21 cellular contexts compared by ENCODE assay signal in genomic region chrX:68299923-68300322, GRCh38.
DNase-seq lines count a peak whose midpoint lies in the region; ATAC-seq and TF ChIP-seq lines count a peak whose summit lies in the region.
"Had no signal": no experiment of that assay in that cellular context is flagged by ENCODE, and none has a peak within 500 bp of the region (broad histone marks: within the 10 kb centered on the region; RNA-seq: fewer than 3 reads in every experiment).

No MANE protein-coding gene starts in this region.

- no peaks in the 10 kb centered on the region for H3K9me3 ChIP-seq in gastroesophageal sphincter
- H3K9me3 ChIP-seq: SJSA1 had no signal

- DNase-seq in AG09309 (ENCODE audit: low read depth) (peak; percentile 4), NCI-H460 (ENCODE audit: extremely low read depth, low read depth) (peak; percentile 28), dedifferentiated amniotic fluid mesenchymal stem cell (ENCODE audit: extremely low spot score) (peak; percentile 45), fibroblast of the aortic adventitia (ENCODE audit: low read depth) (peak; percentile 65), GM19240 (ENCODE audit: insufficient read length, low spot score) (no peak), dorsolateral prefrontal cortex (no peak)
- DNase-seq in activated CD8-positive, alpha-beta T cell treated with anti-CD3 and anti-CD28 coated beads for 36 hours, result no peak
- DNase-seq: CD4-positive, CD25-positive, alpha-beta regulatory T cell; H9; HFFc6; NCI-H1105; NCI-H146; NCI-H2029; NCI-H2227 treated with DMSO at 0.1 percent for 48 hours; NCI-H524 treated with DMSO at 0.1 percent for 48 hours; NCI-H82 had no signal

- H3K27ac ChIP-seq in gastroesophageal sphincter, result no peak overlapping the region
- no peak overlapping the region for H3K27ac ChIP-seq in dorsolateral prefrontal cortex
- H3K27ac ChIP-seq: KMS-11, SJSA1 had no signal

- H3K27me3 ChIP-seq in gastroesophageal sphincter, result no peaks in the 10 kb centered on the region
- peaks cover 0 to 38% (median 4%) of the 10 kb centered on the region in 45 donors for H3K27me3 ChIP-seq in dorsolateral prefrontal cortex
- H3K27me3 ChIP-seq: SJSA1 had no signal

- H3K36me3 ChIP-seq in gastroesophageal sphincter, result no peaks in the 10 kb centered on the region
- H3K36me3 ChIP-seq: SJSA1 had no signal

- H3K4me3 ChIP-seq in AG09309 (ENCODE audit: control insufficient read depth, low read depth, low read length) (no peak overlapping the region), fibroblast of the aortic adventitia (ENCODE audit: low read depth, low read length) (no peak overlapping the region), gastroesophageal sphincter (no peak overlapping the region), dorsolateral prefrontal cortex (no peak overlapping the region)
- H3K4me3 ChIP-seq: GM12878, SJSA1 had no signal

- POLR2A ChIA-PET in activated CD8-positive, alpha-beta T cell treated with anti-CD3 and anti-CD28 coated beads for 36 hours (lab: Charles Lee), result no interaction called here

- CTCF ChIA-PET in activated CD8-positive, alpha-beta T cell treated with anti-CD3 and anti-CD28 coated beads for 36 hours (lab: Charles Lee), result no interaction called here

- H3K27me3 Mint-ChIP-seq in activated CD8-positive, alpha-beta T cell treated with anti-CD3 and anti-CD28 coated beads for 36 hours, result no peaks in the 10 kb centered on the region
- H3K27me3 Mint-ChIP-seq: CD4-positive, CD25-positive, alpha-beta regulatory T cell had no signal

- intact Hi-C loops in activated CD8-positive, alpha-beta T cell treated with anti-CD3 and anti-CD28 coated beads for 36 hours (cut with micrococcal nuclease), result no loop called here
- intact Hi-C loops in dorsolateral prefrontal cortex (cut with DNase I), result no loop called here

- no peak overlapping the region for H3K27ac Mint-ChIP-seq in activated CD8-positive, alpha-beta T cell treated with anti-CD3 and anti-CD28 coated beads for 36 hours
- H3K27ac Mint-ChIP-seq: CD4-positive, CD25-positive, alpha-beta regulatory T cell; H9; HFFc6 had no signal

- H3K4me3 Mint-ChIP-seq in activated CD8-positive, alpha-beta T cell treated with anti-CD3 and anti-CD28 coated beads for 36 hours, result no peak overlapping the region
- H3K4me3 Mint-ChIP-seq: CD4-positive, CD25-positive, alpha-beta regulatory T cell; H9; HFFc6 had no signal

- TF ChIP-seq EP300 in gastroesophageal sphincter (IDR thresholded peaks at IDR 0.05), result no peak

- ATAC-seq in activated CD8-positive, alpha-beta T cell treated with anti-CD3 and anti-CD28 coated beads for 36 hours, result no peak
- no peak for ATAC-seq in gastroesophageal sphincter
- ATAC-seq: GM12878, Right ventricle myocardium inferior had no signal

- TF ChIP-seq CTCF in AG09309 (IDR thresholded peaks at IDR 0.05; ENCODE audit: control insufficient read depth, insufficient read depth, low read depth, low read length, missing control alignments), result no peak
- no peak for TF ChIP-seq CTCF in fibroblast of the aortic adventitia (IDR thresholded peaks at IDR 0.05; ENCODE audit: insufficient read depth, low read length)
- no peak for TF ChIP-seq CTCF in activated CD8-positive, alpha-beta T cell treated with anti-CD3 and anti-CD28 coated beads for 36 hours (IDR thresholded peaks at IDR 0.05)
- no peak for TF ChIP-seq CTCF in gastroesophageal sphincter (IDR thresholded peaks at IDR 0.05)
- no peak for TF ChIP-seq CTCF in dorsolateral prefrontal cortex (IDR thresholded peaks at IDR 0.05 in 54 of 56, conservative IDR thresholded peaks at IDR 0.05 in 2 of 56; ENCODE audit: low read depth in 1 of 56, partially characterized antibody in 56 of 56)

- no peaks in the 10 kb centered on the region for H3K36me3 Mint-ChIP-seq in activated CD8-positive, alpha-beta T cell treated with anti-CD3 and anti-CD28 coated beads for 36 hours (ENCODE audit: low read depth)
- H3K36me3 Mint-ChIP-seq: CD4-positive, CD25-positive, alpha-beta regulatory T cell had no signal

- H3K4me1 Mint-ChIP-seq in activated CD8-positive, alpha-beta T cell treated with anti-CD3 and anti-CD28 coated beads for 36 hours (ENCODE audit: low read depth), result no peaks in the 10 kb centered on the region
- H3K4me1 Mint-ChIP-seq: CD4-positive, CD25-positive, alpha-beta regulatory T cell had no signal

- no peaks in the 10 kb centered on the region for H3K9me3 Mint-ChIP-seq in activated CD8-positive, alpha-beta T cell treated with anti-CD3 and anti-CD28 coated beads for 36 hours
- H3K9me3 Mint-ChIP-seq: CD4-positive, CD25-positive, alpha-beta regulatory T cell; HFFc6 had no signal

- TF ChIP-seq POLR2A in gastroesophageal sphincter (IDR thresholded peaks at IDR 0.05), result no peak

- WGBS in gastroesophageal sphincter (ENCODE audit: low coverage in 1 of 2), 2 donors, result 57 to 83% methylated on average over 1 to 2 of the region's 3 CpGs

- H3K4me1 ChIP-seq in gastroesophageal sphincter, result no peaks in the 10 kb centered on the region
- H3K4me1 ChIP-seq: SJSA1 had no signal

Comparison
In these comparisons a context has a peak if more than half of its experiments do, and no peak if none do; other contexts are left out.
1. DNase-seq: peak in AG09309 (single experiment), NCI-H460 (single experiment), dedifferentiated amniotic fluid mesenchymal stem cell (single experiment) and fibroblast of the aortic adventitia (single experiment); none in GM19240 (single experiment), activated CD8-positive, alpha-beta T cell treated with anti-CD3 and anti-CD28 coated beads for 36 hours (single experiment) and dorsolateral prefrontal cortex (0 of 10).